11 cellular contexts compared by ENCODE assay signal in genomic region chr13:92838786-92839185, GRCh38.
DNase-seq lines count a peak whose midpoint lies in the region; ATAC-seq and TF ChIP-seq lines count a peak whose summit lies in the region.
"Had no signal": no experiment of that assay in that cellular context is flagged by ENCODE, and none has a peak within 500 bp of the region (broad histone marks: within the 10 kb centered on the region; RNA-seq: fewer than 3 reads in every experiment).

No MANE protein-coding gene starts in this region.

- POLR2A ChIA-PET in PC-9 (lab: Charles Lee; ENCODE audit: unreplicated experiment): no interaction called here

- H3K4me1 Mint-ChIP-seq in progenitor cell of endocrine pancreas (ENCODE audit: low read depth): peaks cover 5% of the 10 kb centered on the region

- H2AFZ ChIP-seq in mammary epithelial cell (ENCODE audit: low read depth, low read length): no peak overlapping the region
- no peak overlapping the region for H2AFZ ChIP-seq in PC-9

- H3K9me3 ChIP-seq in mammary epithelial cell (replicated peaks; ENCODE audit: insufficient read depth, low read length) (no peaks in the 10 kb centered on the region), HAP-1 (no peaks in the 10 kb centered on the region), PC-9 (ENCODE audit: insufficient read depth, low read depth) (no peaks in the 10 kb centered on the region)
- H3K9me3 ChIP-seq: ovary had no signal

- H3K9me2 ChIP-seq in PC-9 (ENCODE audit: insufficient read depth): no peaks in the 10 kb centered on the region

- CTCF ChIA-PET in mammary epithelial cell (lab: Charles Lee; ENCODE audit: low non-redundant PET) (interaction anchor here (0.6 kb wide), 1 partner anchor 11 kb away, joined by 3 read pairs; no protein-coding TSS in a partner anchor), PC-9 (lab: Charles Lee) (no interaction called here)

- H3K4me2 ChIP-seq in mammary epithelial cell (ENCODE audit: insufficient read depth, low read depth, low read length) (peak overlapping the region; percentile 49), PC-9 (no peak overlapping the region)

- H3K4me3 ChIP-seq in mammary epithelial cell (replicated peaks in 1 of 3; ENCODE audit: insufficient read depth in 1 of 3, low read depth in 2 of 3, low read length in 3 of 3) (no peak overlapping the region), skeletal muscle cell (ENCODE audit: low read depth, low read length) (no peak overlapping the region), HAP-1 (no peak overlapping the region), PC-9 (no peak overlapping the region)
- H3K4me3 ChIP-seq: ovary had no signal

- H3F3A ChIP-seq in PC-9 (ENCODE audit: insufficient read depth, low read depth): no peaks in the 10 kb centered on the region

- H3K79me2 ChIP-seq in mammary epithelial cell (ENCODE audit: insufficient read depth, low read length): no peaks in the 10 kb centered on the region
- no peaks in the 10 kb centered on the region for H3K79me2 ChIP-seq in PC-9 (ENCODE audit: low read depth)

- no peak overlapping the region for H3K4me3 Mint-ChIP-seq in progenitor cell of endocrine pancreas (ENCODE audit: low read depth)

- BruUV-seq in mammary epithelial cell (replicated peaks; lab: Mats Ljungman, UMichigan) (no TSS peak), PC-9 (replicated peaks; lab: Mats Ljungman, UMichigan) (no TSS peak)

- in situ Hi-C loops in mammary epithelial cell (cut with MboI; ENCODE audit: low sequenced_read_pairs in 2 of 2) (no loop called here), HAP-1 (cut with MboI; ENCODE audit: low sequenced_read_pairs) (no loop called here)

- H3K27me3 Mint-ChIP-seq in progenitor cell of endocrine pancreas: no peaks in the 10 kb centered on the region

- no peaks in the 10 kb centered on the region for H3K36me3 Mint-ChIP-seq in progenitor cell of endocrine pancreas (ENCODE audit: insufficient read depth)

- dilution Hi-C loops in mammary epithelial cell (cut with HindIII; ENCODE audit: low sequenced_read_pairs): no loop called here

- no peaks in the 10 kb centered on the region for H3K36me3 ChIP-seq in mammary epithelial cell (ENCODE audit: insufficient read depth, low read length)
- H3K36me3 ChIP-seq in HAP-1 (replicated peaks): no peaks in the 10 kb centered on the region
- H3K36me3 ChIP-seq in PC-9 (ENCODE audit: low read depth): no peaks in the 10 kb centered on the region
- H3K36me3 ChIP-seq: ovary had no signal

- no peak for TF ChIP-seq CTCF in mammary epithelial cell (conservative IDR thresholded peaks at IDR 0.05 in 1 of 2, IDR thresholded peaks at IDR 0.05 in 1 of 2; ENCODE audit: extremely low read depth in 1 of 2, insufficient read depth in 1 of 2, low read depth in 1 of 2, low read length in 2 of 2)
- no peak for TF ChIP-seq CTCF in progenitor cell of endocrine pancreas (IDR thresholded peaks at IDR 0.05; ENCODE audit: unreplicated experiment)
- no peak for TF ChIP-seq CTCF in PC-9 (conservative IDR thresholded peaks at IDR 0.05)

- no peaks in the 10 kb centered on the region for H3K27me3 ChIP-seq in mammary epithelial cell (ENCODE audit: insufficient read depth, low read length)
- no peaks in the 10 kb centered on the region for H3K27me3 ChIP-seq in HAP-1 (ENCODE audit: low read depth)
- no peaks in the 10 kb centered on the region for H3K27me3 ChIP-seq in PC-9 (ENCODE audit: insufficient read depth, low read depth)
- H3K27me3 ChIP-seq: ovary had no signal

- ATAC-seq in GM18858 (IDR thresholded peaks at IDR 0.05; ENCODE audit: unreplicated experiment): peak; percentile 47

- no peak overlapping the region for H3K27ac Mint-ChIP-seq in progenitor cell of endocrine pancreas

- peaks cover 27% of the 10 kb centered on the region for H3K4me1 ChIP-seq in mammary epithelial cell (ENCODE audit: insufficient read depth, low read length)
- H3K4me1 ChIP-seq in HAP-1: no peaks in the 10 kb centered on the region
- no peaks in the 10 kb centered on the region for H3K4me1 ChIP-seq in PC-9 (replicated peaks; ENCODE audit: insufficient read depth)

- H3K27ac ChIP-seq in mammary epithelial cell (ENCODE audit: insufficient read depth, low read depth, low read length) (peak overlapping the region; percentile 24), PC-9 (no peak overlapping the region)
- H3K27ac ChIP-seq: ovary had no signal

- DNase-seq in HPDE6-E6E7 (ENCODE audit: extremely low spot score): peak; percentile 17
- peak; percentile 95 for DNase-seq in mammary epithelial cell
- peak; percentile 92 for DNase-seq in skeletal muscle cell (ENCODE audit: low read depth)
- DNase-seq in HAP-1 (ENCODE audit: low spot score in 2 of 2): no peak
- DNase-seq in progenitor cell of endocrine pancreas (ENCODE audit: low spot score, unreplicated experiment): no peak
- no peak for DNase-seq in PC-9
- no peak for DNase-seq in cardiac septum (ENCODE audit: low spot score)
- DNase-seq: activated gamma-delta T cell, NCI-H1436, ovary had no signal

- H4K20me1 ChIP-seq in mammary epithelial cell (ENCODE audit: insufficient read depth, low read length): no peaks in the 10 kb centered on the region
- H4K20me1 ChIP-seq in PC-9 (ENCODE audit: insufficient read depth): no peaks in the 10 kb centered on the region

- intact Hi-C loops in mammary epithelial cell (cut with micrococcal nuclease): no loop called here
- intact Hi-C loops in PC-9 (cut with micrococcal nuclease; ENCODE audit: unreplicated experiment): no loop called here
- intact Hi-C loops in cardiac septum (cut with DNase I): no loop called here

- no peak overlapping the region for H3K9ac ChIP-seq in mammary epithelial cell (ENCODE audit: insufficient read depth, low read length)

- 0% methylated on average over 3 of the region's 3 CpGs for WGBS in mammary epithelial cell (ENCODE audit: low coverage, missing lambda C conversion rate)

- peaks cover 6% of the 10 kb centered on the region for H3K9me3 Mint-ChIP-seq in progenitor cell of endocrine pancreas (ENCODE audit: low read depth)

Comparison
In these comparisons a context has a peak if more than half of its experiments do, and no peak if none do; other contexts are left out.
1. DNase-seq: peak in HPDE6-E6E7 (single experiment), mammary epithelial cell (single experiment) and skeletal muscle cell (single experiment); none in HAP-1 (0 of 2), progenitor cell of endocrine pancreas (single experiment), PC-9 (0 of 2) and cardiac septum (single experiment).